17 cellular contexts compared by ENCODE assay signal in genomic region chr4:149113804-149114430, GRCh38.
DNase-seq lines count a peak whose midpoint lies in the region; FAIRE-seq and TF ChIP-seq lines count a peak whose summit lies in the region.
"Had no signal": no experiment of that assay in that cellular context is flagged by ENCODE, and none has a peak within 500 bp of the region (broad histone marks: within the 10 kb centered on the region; RNA-seq: fewer than 3 reads in every experiment).

No MANE protein-coding gene starts in this region.

- H3K27ac Mint-ChIP-seq in activated CD4-positive, alpha-beta T cell treated with anti-CD3 and anti-CD28 coated beads, Interleukin-2, amount 10 ng/mL, durations not matched to agents 24 days and 14 days = no peak overlapping the region
- H3K27ac Mint-ChIP-seq: activated naive CD8-positive, alpha-beta T cell treated with anti-CD3 and anti-CD28 coated beads for 36 hours; B cell had no signal

- H3K9me3 Mint-ChIP-seq in activated CD4-positive, alpha-beta T cell treated with anti-CD3 and anti-CD28 coated beads, Interleukin-2, amount 10 ng/mL, durations not matched to agents 24 days and 14 days = no peaks in the 10 kb centered on the region
- H3K9me3 Mint-ChIP-seq: activated naive CD8-positive, alpha-beta T cell treated with anti-CD3 and anti-CD28 coated beads for 36 hours had no signal

- FAIRE-seq in bronchial epithelial cell (lab: Jason Lieb, UNC) = no peak

- no peaks in the 10 kb centered on the region for H3K36me3 Mint-ChIP-seq in activated CD4-positive, alpha-beta T cell treated with anti-CD3 and anti-CD28 coated beads, Interleukin-2, amount 10 ng/mL, durations not matched to agents 24 days and 14 days (ENCODE audit: low read depth)
- H3K36me3 Mint-ChIP-seq: activated naive CD8-positive, alpha-beta T cell treated with anti-CD3 and anti-CD28 coated beads for 36 hours had no signal

- intact Hi-C loops in activated CD4-positive, alpha-beta T cell treated with anti-CD3 and anti-CD28 coated beads, Interleukin-2, amount 10 ng/mL, durations not matched to agents 24 days and 14 days (cut with micrococcal nuclease) = no loop called here

- H3K4me3 Mint-ChIP-seq in activated CD4-positive, alpha-beta T cell treated with anti-CD3 and anti-CD28 coated beads, Interleukin-2, amount 10 ng/mL, durations not matched to agents 24 days and 14 days = no peak overlapping the region
- H3K4me3 Mint-ChIP-seq: activated naive CD8-positive, alpha-beta T cell treated with anti-CD3 and anti-CD28 coated beads for 36 hours; B cell had no signal

- no peak for TF ChIP-seq CTCF in bronchial epithelial cell (IDR thresholded peaks at IDR 0.05; ENCODE audit: insufficient read depth, low read length, severe bottlenecking)

- no peaks in the 10 kb centered on the region for H3K9me3 ChIP-seq in MG63
- H3K9me3 ChIP-seq: colonic mucosa, mucosa of descending colon, prostate gland, tibial nerve had no signal

- H3K4me3 ChIP-seq in MG63 = no peak overlapping the region
- H3K4me3 ChIP-seq in bronchial epithelial cell (ENCODE audit: low read depth, low read length) = no peak overlapping the region
- H3K4me3 ChIP-seq: colonic mucosa, mucosa of descending colon, prostate gland, tibial nerve had no signal

- DNase-seq in AG20443 (ENCODE audit: low spot score) (peak; percentile 76), MG63 (peak; percentile 9), bronchial epithelial cell (ENCODE audit: low read depth) (peak; percentile 69), kidney tubule cell (ENCODE audit: low spot score) (peak; percentile 79), NCI-H2171 treated with DMSO at 0.1 percent for 48 hours (lab: John Stamatoyannopoulos, UW) (no peak), NCI-H1092 (lab: John Stamatoyannopoulos, UW) (no peak), NCI-H1417 treated with DMSO at 0.1 percent for 48 hours (lab: John Stamatoyannopoulos, UW) (no peak)
- DNase-seq in activated CD4-positive, alpha-beta T cell treated with anti-CD3 and anti-CD28 coated beads, Interleukin-2, amount 10 ng/mL, durations not matched to agents 24 days and 14 days = no peak
- DNase-seq: activated naive CD8-positive, alpha-beta T cell treated with anti-CD3 and anti-CD28 coated beads for 36 hours; colonic mucosa; DMS53; mucosa of descending colon; NCI-H1092 treated with DMSO at 0.1 percent for 48 hours; NCI-H510A had no signal

- H3K27me3 ChIP-seq in MG63 = no peaks in the 10 kb centered on the region
- no peaks in the 10 kb centered on the region for H3K27me3 ChIP-seq in bronchial epithelial cell (ENCODE audit: control insufficient read depth, insufficient read depth, low read length)
- H3K27me3 ChIP-seq: colonic mucosa, tibial nerve had no signal

- H3K4me1 Mint-ChIP-seq in activated CD4-positive, alpha-beta T cell treated with anti-CD3 and anti-CD28 coated beads, Interleukin-2, amount 10 ng/mL, durations not matched to agents 24 days and 14 days = no peaks in the 10 kb centered on the region
- H3K4me1 Mint-ChIP-seq: activated naive CD8-positive, alpha-beta T cell treated with anti-CD3 and anti-CD28 coated beads for 36 hours; B cell had no signal

- H3K27me3 Mint-ChIP-seq in activated CD4-positive, alpha-beta T cell treated with anti-CD3 and anti-CD28 coated beads, Interleukin-2, amount 10 ng/mL, durations not matched to agents 24 days and 14 days = no peaks in the 10 kb centered on the region
- H3K27me3 Mint-ChIP-seq: B cell had no signal

- H3K36me3 ChIP-seq in MG63 (no peaks in the 10 kb centered on the region), bronchial epithelial cell (ENCODE audit: control insufficient read depth, insufficient read depth, low read length) (no peaks in the 10 kb centered on the region)
- H3K36me3 ChIP-seq: colonic mucosa, prostate gland, tibial nerve had no signal

Comparison
In these comparisons a context has a peak if more than half of its experiments do, and no peak if none do; other contexts are left out.
1. DNase-seq: peak in AG20443 (single experiment), MG63 (single experiment), bronchial epithelial cell (single experiment) and kidney tubule cell (single experiment); none in NCI-H2171 treated with DMSO at 0.1 percent for 48 hours (single experiment), NCI-H1092 (single experiment), NCI-H1417 treated with DMSO at 0.1 percent for 48 hours (single experiment) and activated CD4-positive, alpha-beta T cell treated with anti-CD3 and anti-CD28 coated beads, Interleukin-2, amount 10 ng/mL, durations not matched to agents 24 days and 14 days (single experiment).